Comparison of ENCODE assay signal across 18 cellular contexts in the genomic region with DNA sequence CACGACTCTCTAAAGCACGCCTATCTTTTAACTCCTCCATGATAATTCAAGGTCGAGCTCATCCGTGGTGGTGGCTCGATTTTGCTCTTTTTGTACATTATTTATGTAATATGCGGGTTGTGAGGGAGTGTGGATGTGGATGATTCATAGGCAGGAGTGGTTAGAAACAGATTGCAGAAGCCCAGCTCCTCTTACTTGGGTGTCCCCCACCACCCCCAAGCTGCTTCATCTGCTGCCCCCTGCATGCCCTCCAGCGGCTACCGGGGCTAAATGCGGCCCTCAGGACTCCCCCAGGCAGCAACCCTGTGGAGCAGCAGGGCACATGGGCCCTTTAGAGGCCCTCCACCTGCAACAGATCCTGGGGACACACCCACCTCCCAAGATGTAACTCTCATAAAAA.
A peak's percentile ranks its signal among the peaks of the same experiment; 100 is the strongest.
DNase-seq lines count a peak whose midpoint lies in the region; ATAC-seq and TF ChIP-seq lines count a peak whose summit lies in the region.
"Had no signal": no experiment of that assay in that cellular context is flagged by ENCODE, and none has a peak within 500 bp of the region (broad histone marks: within the 10 kb centered on the region; RNA-seq: fewer than 3 reads in every experiment).

No MANE protein-coding gene starts in this region.

- H3K4me3 ChIP-seq in GM06990 (replicated peaks; ENCODE audit: low read depth, low read length) (no peak overlapping the region), NB4 (ENCODE audit: low read depth, low read length) (no peak overlapping the region), hepatocyte (no peak overlapping the region)
- H3K4me3 ChIP-seq: BLaER1, GM12878, GM23338 had no signal

- no peaks in the 10 kb centered on the region for H3K9me3 ChIP-seq in hepatocyte (ENCODE audit: low read depth)
- H3K9me3 ChIP-seq: BLaER1 had no signal

- no peak overlapping the region for H2AFZ ChIP-seq in hepatocyte
- H2AFZ ChIP-seq: GM23338 had no signal

- no peaks in the 10 kb centered on the region for H3K36me3 Mint-ChIP-seq in nephron progenitor cell (ENCODE audit: low read depth)
- no peaks in the 10 kb centered on the region for H3K36me3 Mint-ChIP-seq in CD14-positive monocyte
- H3K36me3 Mint-ChIP-seq: CD8-positive, alpha-beta T cell had no signal

- H3K27me3 ChIP-seq in GM06990 (replicated peaks; ENCODE audit: control insufficient read depth, insufficient read depth, low read length) (no peaks in the 10 kb centered on the region; the same call in none of the 2 replicates), hepatocyte (no peaks in the 10 kb centered on the region)
- H3K27me3 ChIP-seq: BLaER1 had no signal

- ATAC-seq in GM21528 (IDR thresholded peaks at IDR 0.05; ENCODE audit: low FRiP score, unreplicated experiment), result no peak
- ATAC-seq: CD8-positive, alpha-beta T cell; GM12878; GM23338; HCT116 had no signal

- H3K9me2 ChIP-seq in hepatocyte (replicated peaks; ENCODE audit: insufficient read depth), result no peaks in the 10 kb centered on the region

- no peaks in the 10 kb centered on the region for H3K4me1 ChIP-seq in hepatocyte (ENCODE audit: insufficient read depth)

- no peak for TF ChIP-seq POLR2A in NB4 (IDR thresholded peaks at IDR 0.05; ENCODE audit: extremely low read depth, insufficient read length)

- peak; percentile 5 for TF ChIP-seq CTCF in GM06990 (IDR thresholded peaks at IDR 0.05; ENCODE audit: insufficient read depth, low read length, poor library complexity, severe bottlenecking)
- no peak for TF ChIP-seq CTCF in NB4 (IDR thresholded peaks at IDR 0.05; ENCODE audit: low read depth, low read length)
- TF ChIP-seq CTCF in nephron progenitor cell (IDR thresholded peaks at IDR 0.05), result no peak
- no peak for TF ChIP-seq CTCF in CD14-positive monocyte (IDR thresholded peaks at IDR 0.05)
- TF ChIP-seq CTCF in hepatocyte (IDR thresholded peaks at IDR 0.05; ENCODE audit: poor library complexity), result no peak

- H3K4me3 Mint-ChIP-seq in nephron progenitor cell (no peak overlapping the region), CD14-positive monocyte (no peak overlapping the region)
- H3K4me3 Mint-ChIP-seq: CD8-positive, alpha-beta T cell; GM23338 had no signal

- no peaks in the 10 kb centered on the region for H4K20me1 ChIP-seq in hepatocyte (ENCODE audit: insufficient read depth, poor library complexity, severe bottlenecking)
- H4K20me1 ChIP-seq: BLaER1 had no signal

- no peak overlapping the region for H3K4me2 ChIP-seq in hepatocyte
- H3K4me2 ChIP-seq: BLaER1, GM23338 had no signal

- H3K9me3 Mint-ChIP-seq in nephron progenitor cell (no peaks in the 10 kb centered on the region), CD14-positive monocyte (peaks cover 2 to 11% (median 5%) of the 10 kb centered on the region in 7 donors)
- H3K9me3 Mint-ChIP-seq: CD8-positive, alpha-beta T cell; GM23338 had no signal

- H3K27ac Mint-ChIP-seq in nephron progenitor cell (peak overlapping the region; percentile 52), CD14-positive monocyte (peak overlapping the region in 1 of 7 donors; percentile 11)
- H3K27ac Mint-ChIP-seq: CD8-positive, alpha-beta T cell; GM23338 had no signal

- WGBS in hepatocyte (ENCODE audit: low lambda C conversion rate, missing lambda C conversion rate), result 88% methylated on average over 9 of the region's 9 CpGs

- intact Hi-C loops in CD14-positive monocyte (cut with micrococcal nuclease), result no loop called here

- no peaks in the 10 kb centered on the region for H3K36me3 ChIP-seq in GM06990 (ENCODE audit: control insufficient read depth, insufficient read depth, low read length)
- no peaks in the 10 kb centered on the region for H3K36me3 ChIP-seq in hepatocyte (replicated peaks; ENCODE audit: insufficient read depth, low read depth)
- H3K36me3 ChIP-seq: BLaER1 had no signal

- H3K27ac ChIP-seq in angular gyrus (ENCODE audit: low read depth, low read length) (peak overlapping the region; percentile 23), hepatocyte (no peak overlapping the region)
- H3K27ac ChIP-seq: BLaER1 had no signal

- H3K27me3 Mint-ChIP-seq in nephron progenitor cell (ENCODE audit: low read depth, poor library complexity), result peaks cover 6% of the 10 kb centered on the region
- peaks cover 0 to 8% (median 6%) of the 10 kb centered on the region in 3 donors for H3K27me3 Mint-ChIP-seq in CD14-positive monocyte (ENCODE audit: low read depth in 3 of 3)

- DNase-seq in GM06990 (ENCODE audit: extremely low read depth, insufficient read length), result no peak
- peak; percentile 43 for DNase-seq in NB4 (ENCODE audit: low read depth)
- no peak for DNase-seq in nephron progenitor cell
- DNase-seq in CD14-positive monocyte (ENCODE audit: low spot score), result no peak
- DNase-seq in hepatocyte (ENCODE audit: low spot score), result no peak
- no peak for DNase-seq in NOMO-1 (lab: John Stamatoyannopoulos, UW; ENCODE audit: unreplicated experiment in 2 of 2)
- DNase-seq: 8988T; Calu3; CD8-positive, alpha-beta T cell; DMS53; GDM1; KG1 had no signal

- no peaks in the 10 kb centered on the region for H3K79me2 ChIP-seq in hepatocyte

- H3K4me1 Mint-ChIP-seq in nephron progenitor cell (peaks cover 23% of the 10 kb centered on the region), CD14-positive monocyte (no peaks in the 10 kb centered on the region)
